In the genomic region with DNA sequence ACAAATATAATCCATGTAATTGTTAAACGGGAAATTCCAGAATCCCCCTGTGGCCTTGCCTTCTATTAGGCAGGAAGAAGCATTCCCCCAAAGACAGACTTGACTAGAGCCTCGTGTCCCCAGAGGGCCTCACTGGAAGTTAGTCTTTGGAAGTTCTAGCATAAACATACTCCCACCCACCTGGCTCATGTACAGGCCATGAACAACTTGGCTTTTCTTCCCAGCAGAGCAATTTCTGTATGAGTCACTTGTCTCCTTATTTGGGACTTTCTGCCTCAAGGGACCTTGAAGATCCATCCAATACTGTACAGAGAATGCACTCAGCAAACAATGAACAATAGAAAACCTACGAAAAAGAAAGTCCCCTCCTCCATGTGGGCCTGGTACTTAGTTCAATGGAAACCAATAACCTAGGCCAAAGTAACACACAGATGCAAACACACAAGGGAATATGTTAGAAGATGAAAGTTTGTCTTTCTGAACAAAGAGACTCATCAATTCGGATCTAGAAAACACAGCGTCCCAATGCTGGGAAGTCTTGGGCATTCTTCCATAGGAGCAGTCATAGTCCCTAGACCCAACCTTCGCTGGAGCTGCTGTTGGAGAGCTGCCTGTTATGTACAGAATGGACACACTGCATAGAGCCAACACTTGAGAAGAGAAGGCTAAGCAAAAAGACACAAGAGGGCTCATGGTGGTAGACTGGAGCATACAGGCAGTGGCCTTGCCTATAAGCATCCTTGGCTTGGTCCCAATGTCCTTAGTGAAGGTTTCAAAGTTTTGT, we compare ENCODE assay signal across 16 cellular contexts.
DNase-seq lines count a peak whose midpoint lies in the region; ATAC-seq and TF ChIP-seq lines count a peak whose summit lies in the region.
"Had no signal": no experiment of that assay in that cellular context is flagged by ENCODE, and none has a peak within 500 bp of the region (broad histone marks: within the 10 kb centered on the region; RNA-seq: fewer than 3 reads in every experiment).

No MANE protein-coding gene starts in this region.

- in situ Hi-C loops in SK-MEL-5 (cut with HindIII; ENCODE audit: low pct_unique_long_range_greater_than_20kb, low sequenced_read_pairs): no loop called here
- in situ Hi-C loops in gastrocnemius medialis (cut with MboI; ENCODE audit: low sequenced_read_pairs in 4 of 4): no loop called here

- H4K20me1 ChIP-seq in PC-9 (ENCODE audit: insufficient read depth): no peaks in the 10 kb centered on the region

- CTCF ChIA-PET in PC-9 (lab: Charles Lee): no interaction called here

- no peak overlapping the region for H2AFZ ChIP-seq in PC-9

- H3K27me3 ChIP-seq in gastrocnemius medialis: no peaks in the 10 kb centered on the region
- H3K27me3 ChIP-seq in PC-9 (ENCODE audit: insufficient read depth, low read depth): no peaks in the 10 kb centered on the region

- no peaks in the 10 kb centered on the region for H3K9me2 ChIP-seq in PC-9 (ENCODE audit: insufficient read depth)

- no peaks in the 10 kb centered on the region for H3K79me2 ChIP-seq in PC-9 (ENCODE audit: low read depth)

- DNase-seq in DMS 273 treated with DMSO at 0.1 percent for 48 hours (lab: John Stamatoyannopoulos, UW): peak; percentile 10
- DNase-seq in SK-MEL-5 (ENCODE audit: low read depth, low spot score): peak; percentile 91
- DNase-seq in foreskin melanocyte: peak; percentile 26
- DNase-seq in gastrocnemius medialis: peak; percentile 5 to 13
- DNase-seq in nucleus accumbens (lab: John Stamatoyannopoulos, UW): no peak
- no peak for DNase-seq in PC-9
- DNase-seq in MV-4-11 (lab: John Stamatoyannopoulos, UW): no peak
- DNase-seq in mesothelial cell of epicardium (ENCODE audit: low spot score in 2 of 2, unreplicated experiment in 2 of 2): no peak
- DNase-seq: activated naive CD4-positive, alpha-beta T cell treated with anti-CD3 and anti-CD28 coated beads for 36 hours; caudate nucleus; CD8-positive, alpha-beta memory T cell; midbrain; NCI-H187; NCI-H748 treated with DMSO at 0.1 percent for 48 hours; SHP77; stimulated activated naive CD8-positive, alpha-beta T cell treated with anti-CD3 and anti-CD28 coated beads, Interleukin-15, Interleukin-2, amounts not matched to agents 100 U/mL and 50 U/mL, for 24 hours had no signal

- H3K4me2 ChIP-seq in PC-9: no peak overlapping the region

- peaks cover 8% of the 10 kb centered on the region for H3K36me3 Mint-ChIP-seq in mesothelial cell of epicardium
- H3K36me3 Mint-ChIP-seq: CD8-positive, alpha-beta memory T cell had no signal

- no peaks in the 10 kb centered on the region for H3F3A ChIP-seq in PC-9 (ENCODE audit: insufficient read depth, low read depth)

- TF ChIP-seq POLR2A in gastrocnemius medialis (IDR thresholded peaks at IDR 0.05): no peak

- H3K27ac ChIP-seq in gastrocnemius medialis (no peak overlapping the region), PC-9 (no peak overlapping the region)

- H3K4me1 Mint-ChIP-seq in mesothelial cell of epicardium: peaks cover 14% of the 10 kb centered on the region
- H3K4me1 Mint-ChIP-seq: CD8-positive, alpha-beta memory T cell had no signal

- H3K4me3 ChIP-seq in gastrocnemius medialis (no peak overlapping the region), PC-9 (no peak overlapping the region)

- H3K9me3 Mint-ChIP-seq in mesothelial cell of epicardium: peaks cover 32% of the 10 kb centered on the region
- H3K9me3 Mint-ChIP-seq: activated naive CD4-positive, alpha-beta T cell treated with anti-CD3 and anti-CD28 coated beads for 36 hours had no signal

- intact Hi-C loops in gastrocnemius medialis (cut with DNase I; ENCODE audit: low total_unique reads): no loop called here
- intact Hi-C loops in PC-9 (cut with micrococcal nuclease; ENCODE audit: unreplicated experiment): no loop called here

- H3K27me3 Mint-ChIP-seq in mesothelial cell of epicardium (ENCODE audit: low read depth): peaks cover under 1% of the 10 kb centered on the region

- ATAC-seq in gastrocnemius medialis: peak; percentile 44 to 56
- ATAC-seq: stimulated activated naive CD8-positive, alpha-beta T cell treated with anti-CD3 and anti-CD28 coated beads, Interleukin-15, Interleukin-2, amounts not matched to agents 100 U/mL and 50 U/mL, for 24 hours had no signal

- H3K4me3 Mint-ChIP-seq in mesothelial cell of epicardium: no peak overlapping the region
- H3K4me3 Mint-ChIP-seq: activated naive CD4-positive, alpha-beta T cell treated with anti-CD3 and anti-CD28 coated beads for 36 hours; CD8-positive, alpha-beta memory T cell had no signal

- H3K9me3 ChIP-seq in gastrocnemius medialis (no peaks in the 10 kb centered on the region), PC-9 (ENCODE audit: insufficient read depth, low read depth) (no peaks in the 10 kb centered on the region)

- BruUV-seq in PC-9 (replicated peaks; lab: Mats Ljungman, UMichigan): no TSS peak

- no peak for TF ChIP-seq CTCF in gastrocnemius medialis (IDR thresholded peaks at IDR 0.05 in 4 of 5, conservative IDR thresholded peaks at IDR 0.05 in 1 of 5)
- no peak for TF ChIP-seq CTCF in PC-9 (conservative IDR thresholded peaks at IDR 0.05)
- no peak for TF ChIP-seq CTCF in mesothelial cell of epicardium (IDR thresholded peaks at IDR 0.05; ENCODE audit: unreplicated experiment)

- no peak overlapping the region for H3K27ac Mint-ChIP-seq in mesothelial cell of epicardium
- H3K27ac Mint-ChIP-seq: activated naive CD4-positive, alpha-beta T cell treated with anti-CD3 and anti-CD28 coated beads for 36 hours; CD8-positive, alpha-beta memory T cell had no signal

- H3K36me3 ChIP-seq in gastrocnemius medialis (no peaks in the 10 kb centered on the region), PC-9 (ENCODE audit: low read depth) (no peaks in the 10 kb centered on the region)

- H3K4me1 ChIP-seq in gastrocnemius medialis (peaks cover 0 to 11% of the 10 kb centered on the region in 2 donors), PC-9 (replicated peaks; ENCODE audit: insufficient read depth) (no peaks in the 10 kb centered on the region)

- POLR2A ChIA-PET in PC-9 (lab: Charles Lee; ENCODE audit: unreplicated experiment): no interaction called here

Comparison
In these comparisons a context has a peak if more than half of its experiments do, and no peak if none do; other contexts are left out.
1. DNase-seq: peak in DMS 273 treated with DMSO at 0.1 percent for 48 hours (single experiment), SK-MEL-5 (single experiment), foreskin melanocyte (single experiment) and gastrocnemius medialis (2 of 2); none in nucleus accumbens (0 of 56), PC-9 (0 of 2), MV-4-11 (single experiment) and mesothelial cell of epicardium (0 of 2).